ENCODE assay signal across 18 cellular contexts in genomic region chr19:6478815-6479214, GRCh38. TPM values are rescaled to one million over a fixed set of nuclear protein-coding genes. Genes with fewer than 3 reads are reported as not detected.
A peak's percentile ranks its signal among the peaks of the same experiment; 100 is the strongest.
DNase-seq lines count a peak whose midpoint lies in the region; ATAC-seq and TF ChIP-seq lines count a peak whose summit lies in the region.
"Had no signal": no experiment of that assay in that cellular context is flagged by ENCODE, and none has a peak within 500 bp of the region (broad histone marks: within the 10 kb centered on the region; RNA-seq: fewer than 3 reads in every experiment).

No MANE protein-coding gene starts in this region.

- POLR2A ChIA-PET in CD8-positive, alpha-beta memory T cell (lab: Charles Lee): interaction anchor here (0.6 kb wide), 1 partner anchor 19 kb away, joined by 7 read pairs; no protein-coding TSS in a partner anchor

- intact Hi-C loops in natural killer cell (cut with micrococcal nuclease): no loop called here

- no peak overlapping the region for H3K4me3 Mint-ChIP-seq in natural killer cell
- no peak overlapping the region for H3K4me3 Mint-ChIP-seq in natural killer cell treated with Interleukin-12 subunit alpha and Interleukin-12 subunit beta and Interleukin-15 and Interleukin-18, amount 100 ng/mL, for 72 hours
- H3K4me3 Mint-ChIP-seq in CD8-positive, alpha-beta memory T cell: no peak overlapping the region
- no peak overlapping the region for H3K4me3 Mint-ChIP-seq in stimulated activated effector memory CD8-positive, alpha-beta T cell treated with anti-CD3 and anti-CD28 coated beads, Interleukin-12 subunit alpha, Interleukin-12 subunit beta, amount 100 ng/mL, for 72 hours
- H3K4me3 Mint-ChIP-seq: CD14-positive monocyte had no signal

- CTCF ChIA-PET in CD8-positive, alpha-beta memory T cell (lab: Charles Lee): no interaction called here

- in situ Hi-C loops in HAP-1 (cut with MboI; ENCODE audit: low sequenced_read_pairs): no loop called here

- H3K4me3 ChIP-seq in CD8-positive, alpha-beta memory T cell (ENCODE audit: low read length): no peak overlapping the region
- no peak overlapping the region for H3K4me3 ChIP-seq in effector memory CD4-positive, alpha-beta T cell (ENCODE audit: insufficient read depth, low read depth, low read length, poor library complexity, severe bottlenecking)
- no peak overlapping the region for H3K4me3 ChIP-seq in HAP-1

- no peak for ATAC-seq in natural killer cell
- no peak for ATAC-seq in natural killer cell treated with Interleukin-12 subunit alpha and Interleukin-12 subunit beta and Interleukin-15 and Interleukin-18, amount 100 ng/mL, for 72 hours
- ATAC-seq in stimulated activated effector memory CD8-positive, alpha-beta T cell treated with anti-CD3 and anti-CD28 coated beads, Interleukin-12 subunit alpha, Interleukin-12 subunit beta, amount 100 ng/mL, for 72 hours: no peak

- H3K9me3 ChIP-seq in CD8-positive, alpha-beta memory T cell (ENCODE audit: low read length): no peaks in the 10 kb centered on the region
- H3K9me3 ChIP-seq in effector memory CD4-positive, alpha-beta T cell (ENCODE audit: control insufficient read depth, low read length): no peaks in the 10 kb centered on the region
- H3K9me3 ChIP-seq in HAP-1: no peaks in the 10 kb centered on the region
- H3K9me3 ChIP-seq: BE2C had no signal

- H3K4me1 Mint-ChIP-seq in natural killer cell: peaks cover 38 to 42% of the 10 kb centered on the region in 2 donors
- peaks cover 22 to 30% of the 10 kb centered on the region in 2 donors for H3K4me1 Mint-ChIP-seq in natural killer cell treated with Interleukin-12 subunit alpha and Interleukin-12 subunit beta and Interleukin-15 and Interleukin-18, amount 100 ng/mL, for 72 hours (ENCODE audit: low read depth in 2 of 2)
- peaks cover 26 to 42% (median 41%) of the 10 kb centered on the region in 3 donors for H3K4me1 Mint-ChIP-seq in CD8-positive, alpha-beta memory T cell
- peaks cover 39% of the 10 kb centered on the region for H3K4me1 Mint-ChIP-seq in stimulated activated effector memory CD8-positive, alpha-beta T cell treated with anti-CD3 and anti-CD28 coated beads, Interleukin-12 subunit alpha, Interleukin-12 subunit beta, amount 100 ng/mL, for 72 hours

- no peaks in the 10 kb centered on the region for H3K27me3 Mint-ChIP-seq in natural killer cell (ENCODE audit: low read depth in 2 of 2)
- H3K27me3 Mint-ChIP-seq in natural killer cell treated with Interleukin-12 subunit alpha and Interleukin-12 subunit beta and Interleukin-15 and Interleukin-18, amount 100 ng/mL, for 72 hours: no peaks in the 10 kb centered on the region
- H3K27me3 Mint-ChIP-seq in CD8-positive, alpha-beta memory T cell: peaks cover 0 to 1% of the 10 kb centered on the region in 2 donors
- H3K27me3 Mint-ChIP-seq: IgD-negative memory B cell had no signal

- H3K4me1 ChIP-seq in CD8-positive, alpha-beta memory T cell (ENCODE audit: insufficient read depth, low read length): peaks cover 37% of the 10 kb centered on the region
- H3K4me1 ChIP-seq in effector memory CD4-positive, alpha-beta T cell (ENCODE audit: control insufficient read depth, insufficient read depth, low read length, poor library complexity, severe bottlenecking): peaks cover 29% of the 10 kb centered on the region
- H3K4me1 ChIP-seq in HAP-1: no peaks in the 10 kb centered on the region
- H3K4me1 ChIP-seq: BE2C had no signal

- no peak for DNase-seq in natural killer cell
- no peak for DNase-seq in natural killer cell treated with Interleukin-12 subunit alpha and Interleukin-12 subunit beta and Interleukin-15 and Interleukin-18, amount 100 ng/mL, for 72 hours (ENCODE audit: low spot score)
- no peak for DNase-seq in CD8-positive, alpha-beta memory T cell
- DNase-seq in effector memory CD4-positive, alpha-beta T cell: no peak
- no peak for DNase-seq in stimulated activated effector memory CD8-positive, alpha-beta T cell treated with anti-CD3 and anti-CD28 coated beads, Interleukin-12 subunit alpha, Interleukin-12 subunit beta, amount 100 ng/mL, for 72 hours (ENCODE audit: low spot score in 2 of 2)
- DNase-seq in SKM-1 (lab: John Stamatoyannopoulos, UW; ENCODE audit: unreplicated experiment): no peak
- DNase-seq in NCI-H1092 treated with DMSO at 0.1 percent for 48 hours (lab: John Stamatoyannopoulos, UW): no peak
- no peak for DNase-seq in HAP-1 (ENCODE audit: low spot score in 2 of 2)
- DNase-seq: BE2C, COR-L47, DMS153, DMS79 treated with DMSO at 0.1 percent for 48 hours, GDM1, KG1 had no signal

- H3K27ac Mint-ChIP-seq in natural killer cell: peak overlapping the region; percentile 95 to 99
- no peak overlapping the region for H3K27ac Mint-ChIP-seq in natural killer cell treated with Interleukin-12 subunit alpha and Interleukin-12 subunit beta and Interleukin-15 and Interleukin-18, amount 100 ng/mL, for 72 hours
- H3K27ac Mint-ChIP-seq in CD8-positive, alpha-beta memory T cell: peak overlapping the region in 3 of 8 donors; percentile 42 to 100 (median 94)
- peak overlapping the region; percentile 98 for H3K27ac Mint-ChIP-seq in stimulated activated effector memory CD8-positive, alpha-beta T cell treated with anti-CD3 and anti-CD28 coated beads, Interleukin-12 subunit alpha, Interleukin-12 subunit beta, amount 100 ng/mL, for 72 hours

- TF ChIP-seq CTCF in natural killer cell (IDR thresholded peaks at IDR 0.05): no peak

- H3K27me3 ChIP-seq in CD8-positive, alpha-beta memory T cell (ENCODE audit: insufficient read depth, low read length, poor library complexity, severe bottlenecking): no peaks in the 10 kb centered on the region
- H3K27me3 ChIP-seq in effector memory CD4-positive, alpha-beta T cell (replicated peaks; ENCODE audit: control insufficient read depth, insufficient read depth, low read length, poor library complexity, severe bottlenecking): no peaks in the 10 kb centered on the region
- no peaks in the 10 kb centered on the region for H3K27me3 ChIP-seq in HAP-1 (ENCODE audit: low read depth)
- H3K27me3 ChIP-seq: BE2C had no signal

- no peaks in the 10 kb centered on the region for H3K36me3 Mint-ChIP-seq in natural killer cell
- no peaks in the 10 kb centered on the region for H3K36me3 Mint-ChIP-seq in natural killer cell treated with Interleukin-12 subunit alpha and Interleukin-12 subunit beta and Interleukin-15 and Interleukin-18, amount 100 ng/mL, for 72 hours
- peaks cover 0 to 42% (median 0%) of the 10 kb centered on the region in 3 donors for H3K36me3 Mint-ChIP-seq in CD8-positive, alpha-beta memory T cell
- peaks cover 41% of the 10 kb centered on the region for H3K36me3 Mint-ChIP-seq in stimulated activated effector memory CD8-positive, alpha-beta T cell treated with anti-CD3 and anti-CD28 coated beads, Interleukin-12 subunit alpha, Interleukin-12 subunit beta, amount 100 ng/mL, for 72 hours

- H3K27ac ChIP-seq in CD8-positive, alpha-beta memory T cell (ENCODE audit: low read depth, low read length): peak overlapping the region; percentile 31
- peak overlapping the region; percentile 58 for H3K27ac ChIP-seq in effector memory CD4-positive, alpha-beta T cell (ENCODE audit: insufficient read depth, low read length, poor library complexity, severe bottlenecking)

- peaks cover 20% of the 10 kb centered on the region for H3K36me3 ChIP-seq in CD8-positive, alpha-beta memory T cell (ENCODE audit: insufficient read depth, low read length)
- peaks cover 47% of the 10 kb centered on the region for H3K36me3 ChIP-seq in effector memory CD4-positive, alpha-beta T cell (ENCODE audit: control insufficient read depth, insufficient read depth, low read length)
- H3K36me3 ChIP-seq in HAP-1 (replicated peaks): no peaks in the 10 kb centered on the region
- H3K36me3 ChIP-seq: BE2C had no signal

- H3K9me3 Mint-ChIP-seq in natural killer cell: no peaks in the 10 kb centered on the region
- H3K9me3 Mint-ChIP-seq in natural killer cell treated with Interleukin-12 subunit alpha and Interleukin-12 subunit beta and Interleukin-15 and Interleukin-18, amount 100 ng/mL, for 72 hours: no peaks in the 10 kb centered on the region
- no peaks in the 10 kb centered on the region for H3K9me3 Mint-ChIP-seq in CD8-positive, alpha-beta memory T cell
- no peaks in the 10 kb centered on the region for H3K9me3 Mint-ChIP-seq in stimulated activated effector memory CD8-positive, alpha-beta T cell treated with anti-CD3 and anti-CD28 coated beads, Interleukin-12 subunit alpha, Interleukin-12 subunit beta, amount 100 ng/mL, for 72 hours
- H3K9me3 Mint-ChIP-seq: IgD-negative memory B cell had no signal

RNA-seq across cellular contexts. Expression of gene DENND1C, which starts 2.8 kb away (rescaled TPM):
- total RNA-seq in natural killer cell: 100 to 1,000 TPM; 175 to 197 (median 188) TPM
- 100 to 1,000 TPM in 1 of 2 donors, 10 to 100 TPM in 1; 73.6 to 131 TPM for total RNA-seq in natural killer cell treated with Interleukin-12 subunit alpha and Interleukin-12 subunit beta and Interleukin-15 and Interleukin-18, amount 100 ng/mL, for 72 hours
- 10 to 100 TPM; 51.9 to 55.1 TPM for total RNA-seq in CD8-positive, alpha-beta memory T cell
- polyA plus RNA-seq in CD8-positive, alpha-beta memory T cell: 93.2 TPM
- total RNA-seq: HT-29 had no signal

RNA-seq across cellular contexts. Expression of gene CRB3, which starts 14.7 kb away (rescaled TPM):
- total RNA-seq in natural killer cell: 1 to 10 TPM in 1 of 3 donors, under 1 TPM in 1, not detected in 1; 0.59 to 1.1 TPM
- not detected for total RNA-seq in natural killer cell treated with Interleukin-12 subunit alpha and Interleukin-12 subunit beta and Interleukin-15 and Interleukin-18, amount 100 ng/mL, for 72 hours
- 1 to 10 TPM in 1 of 2 experiments, under 1 TPM in 1; 0.88 to 1.8 TPM for total RNA-seq in CD8-positive, alpha-beta memory T cell
- polyA plus RNA-seq in CD8-positive, alpha-beta memory T cell: 4.1 TPM
- total RNA-seq: H4 had no signal
- polyA plus RNA-seq: CD14-positive monocyte had no signal

RNA-seq across cellular contexts. Expression of gene SLC25A23, which starts 19.2 kb away (rescaled TPM):
- total RNA-seq in natural killer cell: 10 to 100 TPM in 1 of 3 donors, 1 to 10 TPM in 2; 7.8 to 10.5 (median 8.7) TPM
- 10 to 100 TPM in 1 of 2 donors, 1 to 10 TPM in 1; 5.4 to 10.5 TPM for total RNA-seq in natural killer cell treated with Interleukin-12 subunit alpha and Interleukin-12 subunit beta and Interleukin-15 and Interleukin-18, amount 100 ng/mL, for 72 hours
- 10 to 100 TPM; 14.5 to 14.8 TPM for total RNA-seq in CD8-positive, alpha-beta memory T cell
- 19.9 TPM for polyA plus RNA-seq in CD8-positive, alpha-beta memory T cell

RNA-seq across cellular contexts. Expression of gene TUBB4A, which starts 23.3 kb away (rescaled TPM):
- total RNA-seq in natural killer cell: 1 to 10 TPM in 2 of 3 donors, under 1 TPM in 1; 0.40 to 2.6 (median 1.8) TPM
- 1 to 10 TPM; 1.4 to 3.2 TPM for total RNA-seq in natural killer cell treated with Interleukin-12 subunit alpha and Interleukin-12 subunit beta and Interleukin-15 and Interleukin-18, amount 100 ng/mL, for 72 hours
- total RNA-seq in CD8-positive, alpha-beta memory T cell: 1 to 10 TPM; 7.1 to 8.9 TPM
- 5.9 TPM for polyA plus RNA-seq in CD8-positive, alpha-beta memory T cell
- total RNA-seq: HT-29 had no signal
- polyA plus RNA-seq: CD14-positive monocyte had no signal

RNA-seq across cellular contexts. Expression of gene SLC25A41, which starts 45.3 kb away (rescaled TPM):
- not detected for total RNA-seq in natural killer cell
- total RNA-seq in natural killer cell treated with Interleukin-12 subunit alpha and Interleukin-12 subunit beta and Interleukin-15 and Interleukin-18, amount 100 ng/mL, for 72 hours: not detected
- total RNA-seq in CD8-positive, alpha-beta memory T cell: under 1 TPM; 0.28 to 0.33 TPM
- not detected for polyA plus RNA-seq in CD8-positive, alpha-beta memory T cell
- total RNA-seq: H4 had no signal
- polyA plus RNA-seq: CD14-positive monocyte, IgD-negative memory B cell had no signal

Comparison
In these comparisons a context has a peak if more than half of its experiments do, and no peak if none do; other contexts are left out.
1. H3K27ac Mint-ChIP-seq: peak in natural killer cell (2 of 2) and stimulated activated effector memory CD8-positive, alpha-beta T cell treated with anti-CD3 and anti-CD28 coated beads, Interleukin-12 subunit alpha, Interleukin-12 subunit beta, amount 100 ng/mL, for 72 hours (single experiment); none in natural killer cell treated with Interleukin-12 subunit alpha and Interleukin-12 subunit beta and Interleukin-15 and Interleukin-18, amount 100 ng/mL, for 72 hours (0 of 2).